ENCODE assay signal across 1 cellular context in the genomic region with DNA sequence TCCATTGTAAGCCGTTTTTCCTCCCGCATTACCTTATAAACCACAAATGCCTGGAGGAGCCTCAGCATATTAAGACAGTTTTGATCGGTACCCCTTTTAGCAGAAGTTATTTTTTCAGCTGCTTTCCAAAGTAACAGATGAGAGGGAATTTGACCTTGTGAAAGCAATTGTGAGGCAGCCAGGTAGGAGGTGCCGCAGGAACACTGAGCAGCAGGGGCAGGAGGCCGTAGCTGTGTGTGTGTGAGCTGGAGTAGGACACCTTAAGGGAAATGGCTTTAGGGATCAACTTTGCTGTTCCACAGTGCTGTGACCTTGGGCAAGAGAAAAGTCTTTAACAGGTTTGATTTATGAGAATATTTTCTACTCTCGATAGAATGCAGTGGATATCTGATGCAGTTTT.
TF ChIP-seq lines count a peak whose summit lies in the region.

No MANE protein-coding gene starts in this region.

TF ChIP-seq in GM23338, 12 proteins besides CTCF, POLR2A, EP300 and RAD21:
- TF ChIP-seq, protein P1, sequence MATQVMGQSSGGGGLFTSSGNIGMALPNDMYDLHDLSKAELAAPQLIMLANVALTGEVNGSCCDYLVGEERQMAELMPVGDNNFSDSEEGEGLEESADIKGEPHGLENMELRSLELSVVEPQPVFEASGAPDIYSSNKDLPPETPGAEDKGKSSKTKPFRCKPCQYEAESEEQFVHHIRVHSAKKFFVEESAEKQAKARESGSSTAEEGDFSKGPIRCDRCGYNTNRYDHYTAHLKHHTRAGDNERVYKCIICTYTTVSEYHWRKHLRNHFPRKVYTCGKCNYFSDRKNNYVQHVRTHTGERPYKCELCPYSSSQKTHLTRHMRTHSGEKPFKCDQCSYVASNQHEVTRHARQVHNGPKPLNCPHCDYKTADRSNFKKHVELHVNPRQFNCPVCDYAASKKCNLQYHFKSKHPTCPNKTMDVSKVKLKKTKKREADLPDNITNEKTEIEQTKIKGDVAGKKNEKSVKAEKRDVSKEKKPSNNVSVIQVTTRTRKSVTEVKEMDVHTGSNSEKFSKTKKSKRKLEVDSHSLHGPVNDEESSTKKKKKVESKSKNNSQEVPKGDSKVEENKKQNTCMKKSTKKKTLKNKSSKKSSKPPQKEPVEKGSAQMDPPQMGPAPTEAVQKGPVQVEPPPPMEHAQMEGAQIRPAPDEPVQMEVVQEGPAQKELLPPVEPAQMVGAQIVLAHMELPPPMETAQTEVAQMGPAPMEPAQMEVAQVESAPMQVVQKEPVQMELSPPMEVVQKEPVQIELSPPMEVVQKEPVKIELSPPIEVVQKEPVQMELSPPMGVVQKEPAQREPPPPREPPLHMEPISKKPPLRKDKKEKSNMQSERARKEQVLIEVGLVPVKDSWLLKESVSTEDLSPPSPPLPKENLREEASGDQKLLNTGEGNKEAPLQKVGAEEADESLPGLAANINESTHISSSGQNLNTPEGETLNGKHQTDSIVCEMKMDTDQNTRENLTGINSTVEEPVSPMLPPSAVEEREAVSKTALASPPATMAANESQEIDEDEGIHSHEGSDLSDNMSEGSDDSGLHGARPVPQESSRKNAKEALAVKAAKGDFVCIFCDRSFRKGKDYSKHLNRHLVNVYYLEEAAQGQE (IDR thresholded peaks at IDR 0.05; ENCODE audit: unreplicated experiment) = no peak
- TF ChIP-seq EZH2phosphoT487 (IDR thresholded peaks at IDR 0.05; ENCODE audit: unreplicated experiment) = no peak
- no peak for TF ChIP-seq ZNF331 (CRISPR knock-in tag; IDR thresholded peaks at IDR 0.05; ENCODE audit: low read depth)
- no peak for TF ChIP-seq NANOG (IDR thresholded peaks at IDR 0.05; ENCODE audit: borderline replicate concordance)
- TF ChIP-seq, protein P2, sequence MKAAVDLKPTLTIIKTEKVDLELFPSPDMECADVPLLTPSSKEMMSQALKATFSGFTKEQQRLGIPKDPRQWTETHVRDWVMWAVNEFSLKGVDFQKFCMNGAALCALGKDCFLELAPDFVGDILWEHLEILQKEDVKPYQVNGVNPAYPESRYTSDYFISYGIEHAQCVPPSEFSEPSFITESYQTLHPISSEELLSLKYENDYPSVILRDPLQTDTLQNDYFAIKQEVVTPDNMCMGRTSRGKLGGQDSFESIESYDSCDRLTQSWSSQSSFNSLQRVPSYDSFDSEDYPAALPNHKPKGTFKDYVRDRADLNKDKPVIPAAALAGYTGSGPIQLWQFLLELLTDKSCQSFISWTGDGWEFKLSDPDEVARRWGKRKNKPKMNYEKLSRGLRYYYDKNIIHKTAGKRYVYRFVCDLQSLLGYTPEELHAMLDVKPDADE (IDR thresholded peaks at IDR 0.05) = no peak
- TF ChIP-seq POLR2AphosphoS5 (IDR thresholded peaks at IDR 0.05; ENCODE audit: low read depth) = no peak
- TF ChIP-seq ZNF114 (CRISPR knock-in tag; IDR thresholded peaks at IDR 0.05) = no peak
- TF ChIP-seq JUNB (IDR thresholded peaks at IDR 0.05; ENCODE audit: unreplicated experiment) = no peak
- TF ChIP-seq, protein P3, sequence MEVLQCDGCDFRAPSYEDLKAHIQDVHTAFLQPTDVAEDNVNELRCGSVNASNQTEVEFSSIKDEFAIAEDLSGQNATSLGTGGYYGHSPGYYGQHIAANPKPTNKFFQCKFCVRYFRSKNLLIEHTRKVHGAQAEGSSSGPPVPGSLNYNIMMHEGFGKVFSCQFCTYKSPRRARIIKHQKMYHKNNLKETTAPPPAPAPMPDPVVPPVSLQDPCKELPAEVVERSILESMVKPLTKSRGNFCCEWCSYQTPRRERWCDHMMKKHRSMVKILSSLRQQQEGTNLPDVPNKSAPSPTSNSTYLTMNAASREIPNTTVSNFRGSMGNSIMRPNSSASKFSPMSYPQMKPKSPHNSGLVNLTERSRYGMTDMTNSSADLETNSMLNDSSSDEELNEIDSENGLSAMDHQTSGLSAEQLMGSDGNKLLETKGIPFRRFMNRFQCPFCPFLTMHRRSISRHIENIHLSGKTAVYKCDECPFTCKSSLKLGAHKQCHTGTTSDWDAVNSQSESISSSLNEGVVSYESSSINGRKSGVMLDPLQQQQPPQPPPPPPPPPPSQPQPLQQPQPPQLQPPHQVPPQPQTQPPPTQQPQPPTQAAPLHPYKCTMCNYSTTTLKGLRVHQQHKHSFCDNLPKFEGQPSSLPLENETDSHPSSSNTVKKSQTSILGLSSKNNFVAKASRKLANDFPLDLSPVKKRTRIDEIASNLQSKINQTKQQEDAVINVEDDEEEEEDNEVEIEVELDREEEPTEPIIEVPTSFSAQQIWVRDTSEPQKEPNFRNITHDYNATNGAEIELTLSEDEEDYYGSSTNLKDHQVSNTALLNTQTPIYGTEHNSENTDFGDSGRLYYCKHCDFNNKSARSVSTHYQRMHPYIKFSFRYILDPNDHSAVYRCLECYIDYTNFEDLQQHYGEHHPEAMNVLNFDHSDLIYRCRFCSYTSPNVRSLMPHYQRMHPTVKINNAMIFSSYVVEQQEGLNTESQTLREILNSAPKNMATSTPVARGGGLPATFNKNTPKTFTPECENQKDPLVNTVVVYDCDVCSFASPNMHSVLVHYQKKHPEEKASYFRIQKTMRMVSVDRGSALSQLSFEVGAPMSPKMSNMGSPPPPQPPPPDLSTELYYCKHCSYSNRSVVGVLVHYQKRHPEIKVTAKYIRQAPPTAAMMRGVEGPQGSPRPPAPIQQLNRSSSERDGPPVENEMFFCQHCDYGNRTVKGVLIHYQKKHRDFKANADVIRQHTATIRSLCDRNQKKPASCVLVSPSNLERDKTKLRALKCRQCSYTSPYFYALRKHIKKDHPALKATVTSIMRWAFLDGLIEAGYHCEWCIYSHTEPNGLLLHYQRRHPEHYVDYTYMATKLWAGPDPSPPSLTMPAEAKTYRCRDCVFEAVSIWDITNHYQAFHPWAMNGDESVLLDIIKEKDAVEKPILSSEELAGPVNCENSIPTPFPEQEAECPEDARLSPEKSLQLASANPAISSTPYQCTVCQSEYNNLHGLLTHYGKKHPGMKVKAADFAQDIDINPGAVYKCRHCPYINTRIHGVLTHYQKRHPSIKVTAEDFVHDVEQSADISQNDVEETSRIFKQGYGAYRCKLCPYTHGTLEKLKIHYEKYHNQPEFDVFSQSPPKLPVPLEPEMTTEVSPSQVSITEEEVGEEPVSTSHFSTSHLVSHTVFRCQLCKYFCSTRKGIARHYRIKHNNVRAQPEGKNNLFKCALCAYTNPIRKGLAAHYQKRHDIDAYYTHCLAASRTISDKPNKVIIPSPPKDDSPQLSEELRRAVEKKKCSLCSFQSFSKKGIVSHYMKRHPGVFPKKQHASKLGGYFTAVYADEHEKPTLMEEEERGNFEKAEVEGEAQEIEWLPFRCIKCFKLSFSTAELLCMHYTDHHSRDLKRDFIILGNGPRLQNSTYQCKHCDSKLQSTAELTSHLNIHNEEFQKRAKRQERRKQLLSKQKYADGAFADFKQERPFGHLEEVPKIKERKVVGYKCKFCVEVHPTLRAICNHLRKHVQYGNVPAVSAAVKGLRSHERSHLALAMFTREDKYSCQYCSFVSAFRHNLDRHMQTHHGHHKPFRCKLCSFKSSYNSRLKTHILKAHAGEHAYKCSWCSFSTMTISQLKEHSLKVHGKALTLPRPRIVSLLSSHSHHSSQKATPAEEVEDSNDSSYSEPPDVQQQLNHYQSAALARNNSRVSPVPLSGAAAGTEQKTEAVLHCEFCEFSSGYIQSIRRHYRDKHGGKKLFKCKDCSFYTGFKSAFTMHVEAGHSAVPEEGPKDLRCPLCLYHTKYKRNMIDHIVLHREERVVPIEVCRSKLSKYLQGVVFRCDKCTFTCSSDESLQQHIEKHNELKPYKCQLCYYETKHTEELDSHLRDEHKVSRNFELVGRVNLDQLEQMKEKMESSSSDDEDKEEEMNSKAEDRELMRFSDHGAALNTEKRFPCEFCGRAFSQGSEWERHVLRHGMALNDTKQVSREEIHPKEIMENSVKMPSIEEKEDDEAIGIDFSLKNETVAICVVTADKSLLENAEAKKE (CRISPR knock-in tag; IDR thresholded peaks at IDR 0.05) = no peak
- TF ChIP-seq STAT1 (IDR thresholded peaks at IDR 0.05; ENCODE audit: unreplicated experiment) = no peak
- no peak for TF ChIP-seq EZH2 (IDR thresholded peaks at IDR 0.05; ENCODE audit: low read depth, unreplicated experiment)
- TF ChIP-seq CREB1 (CRISPR knock-in tag; IDR thresholded peaks at IDR 0.05; ENCODE audit: low read depth) = no peak
